ENCODE assay signal across 2 cellular contexts in genomic region chr6:30611150-30611855, GRCh38.
A peak's percentile ranks its signal among the peaks of the same experiment; 100 is the strongest.
TF ChIP-seq lines count a peak whose summit lies in the region.

No MANE protein-coding gene starts in this region.

TF ChIP-seq in HEK293, 187 proteins besides CTCF, POLR2A, EP300 and RAD21:
- TF ChIP-seq EGR2 (tag by site-specific recombination; IDR thresholded peaks at IDR 0.05; ENCODE audit: low read depth) (0 out of 2 replicates have a peak, but pooled peaks have one; percentile 23), ZNF112 (tag by site-specific recombination; IDR thresholded peaks at IDR 0.05) (no peak), ZFHX2 (tag by site-specific recombination; conservative IDR thresholded peaks at IDR 0.05) (peak; percentile 42), ZSCAN30 (tag by site-specific recombination; IDR thresholded peaks at IDR 0.05) (no peak)

TF ChIP-seq in SK-N-SH, 30 proteins besides CTCF, POLR2A, EP300 and RAD21:
- TF ChIP-seq POLR2AphosphoS5 (IDR thresholded peaks at IDR 0.05; ENCODE audit: low read depth, low read length) (no peak), MEF2A (IDR thresholded peaks at IDR 0.05; ENCODE audit: borderline replicate concordance, low read depth) (no peak), EZH2phosphoT487 (IDR thresholded peaks at IDR 0.05; ENCODE audit: borderline replicate concordance, low read depth) (no peak), YY1 (IDR thresholded peaks at IDR 0.05; ENCODE audit: low read depth) (no peak), GABPA (IDR thresholded peaks at IDR 0.05; ENCODE audit: low read depth) (no peak), USF1 (IDR thresholded peaks at IDR 0.05; ENCODE audit: borderline replicate concordance, low read depth) (no peak)
- TF ChIP-seq, protein P1, sequence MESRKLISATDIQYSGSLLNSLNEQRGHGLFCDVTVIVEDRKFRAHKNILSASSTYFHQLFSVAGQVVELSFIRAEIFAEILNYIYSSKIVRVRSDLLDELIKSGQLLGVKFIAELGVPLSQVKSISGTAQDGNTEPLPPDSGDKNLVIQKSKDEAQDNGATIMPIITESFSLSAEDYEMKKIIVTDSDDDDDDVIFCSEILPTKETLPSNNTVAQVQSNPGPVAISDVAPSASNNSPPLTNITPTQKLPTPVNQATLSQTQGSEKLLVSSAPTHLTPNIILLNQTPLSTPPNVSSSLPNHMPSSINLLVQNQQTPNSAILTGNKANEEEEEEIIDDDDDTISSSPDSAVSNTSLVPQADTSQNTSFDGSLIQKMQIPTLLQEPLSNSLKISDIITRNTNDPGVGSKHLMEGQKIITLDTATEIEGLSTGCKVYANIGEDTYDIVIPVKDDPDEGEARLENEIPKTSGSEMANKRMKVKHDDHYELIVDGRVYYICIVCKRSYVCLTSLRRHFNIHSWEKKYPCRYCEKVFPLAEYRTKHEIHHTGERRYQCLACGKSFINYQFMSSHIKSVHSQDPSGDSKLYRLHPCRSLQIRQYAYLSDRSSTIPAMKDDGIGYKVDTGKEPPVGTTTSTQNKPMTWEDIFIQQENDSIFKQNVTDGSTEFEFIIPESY (IDR thresholded peaks at IDR 0.05; ENCODE audit: borderline replicate concordance, low read depth): no peak
